ENCODE assay signal across 9 cellular contexts in the genomic region with DNA sequence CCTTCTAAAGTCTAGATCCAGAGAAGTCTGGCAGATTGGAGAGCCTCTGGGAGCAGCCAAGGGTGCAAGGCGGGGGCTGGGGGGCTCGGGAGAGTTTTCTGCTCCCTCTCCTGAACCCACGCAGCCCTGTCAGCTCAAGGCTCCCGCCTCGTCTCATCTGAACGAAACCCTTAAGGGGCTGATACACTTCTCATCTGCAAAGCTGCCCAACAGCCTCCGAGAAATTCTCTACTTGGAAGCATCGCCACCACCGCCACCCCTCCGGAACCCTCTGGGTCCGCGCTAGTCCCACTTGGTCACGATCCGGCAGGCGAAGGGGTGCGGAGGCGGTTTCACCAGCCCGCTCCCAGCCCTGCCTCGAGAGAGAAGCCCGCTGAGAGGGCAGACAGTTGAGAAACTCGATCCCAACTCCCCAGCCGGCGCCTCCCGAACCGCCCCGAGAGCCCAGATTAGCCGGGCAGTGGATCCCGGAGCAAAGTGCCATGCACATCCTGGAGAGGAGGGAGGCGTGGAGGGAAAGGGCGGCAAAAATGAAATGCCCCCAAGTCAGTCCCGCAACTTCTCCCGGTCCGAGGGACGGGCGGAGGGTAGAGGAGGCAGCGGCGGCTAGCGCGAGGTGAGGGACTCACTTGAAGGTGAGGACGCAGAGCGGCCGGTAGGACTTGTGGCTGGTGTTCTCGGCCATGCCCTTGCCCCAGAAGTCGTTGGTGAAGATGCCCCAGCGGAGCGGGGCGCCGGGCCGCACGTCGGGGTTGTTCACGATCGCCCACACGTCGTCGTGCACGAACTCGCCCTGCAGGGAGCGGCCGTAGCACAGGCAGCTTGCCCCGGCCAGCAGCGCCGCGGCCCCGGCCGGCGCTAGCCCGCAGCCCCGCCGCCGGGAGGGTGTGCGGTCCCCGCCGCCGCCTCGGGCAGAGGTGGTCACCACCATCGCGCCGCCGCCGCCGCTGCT. TPM values are rescaled to one million over a fixed set of nuclear protein-coding genes. Genes with fewer than 3 reads are reported as not detected.
DNase-seq lines count a peak whose midpoint lies in the region; ATAC-seq and TF ChIP-seq lines count a peak whose summit lies in the region.
"Had no signal": no experiment of that assay in that cellular context is flagged by ENCODE, and none has a peak within 500 bp of the region (broad histone marks: within the 10 kb centered on the region; RNA-seq: fewer than 3 reads in every experiment).

No MANE protein-coding gene starts in this region.

- WGBS in SK-N-SH (ENCODE audit: low lambda C conversion rate): 2% methylated on average over 26 of the region's 82 CpGs

- POLR2A ChIA-PET in SK-N-SH (lab: Yijun Ruan, JAX): interaction anchor here (1.0 kb wide), 1 partner anchor 57 kb away, joined by 4 read pairs; no protein-coding TSS in a partner anchor

- H3K4me3 ChIP-seq in SK-N-SH (ENCODE audit: low read depth in 2 of 2, low read length in 1 of 2) (peak overlapping the region in 1 of 2 experiments; percentile 52; a peak in 2 of 4 replicates), fibroblast of the aortic adventitia (ENCODE audit: low read depth, low read length) (peak overlapping the region; percentile 65), neuron (ENCODE audit: low read length) (peak overlapping the region; percentile 72)
- H3K4me3 ChIP-seq: BLaER1 treated with 17β-estradiol and CSF1 and Interleukin-3, amounts not matched to agents 10 nM and 100 nM had no signal

- H4K20me1 ChIP-seq in SK-N-SH (ENCODE audit: insufficient read depth): no peaks in the 10 kb centered on the region
- H4K20me1 ChIP-seq: BLaER1 treated with 17β-estradiol and CSF1 and Interleukin-3, amounts not matched to agents 10 nM and 100 nM had no signal

- no peak for TF ChIP-seq EP300 in SK-N-SH (IDR thresholded peaks at IDR 0.05; ENCODE audit: borderline replicate concordance in 1 of 2, low read depth in 1 of 2, low read length in 1 of 2)

- H3K4me1 ChIP-seq in SK-N-SH (ENCODE audit: control insufficient read depth in 1 of 2, insufficient read depth in 2 of 2, low read depth in 1 of 2, low read length in 1 of 2): peaks cover 0 to 3% of the 10 kb centered on the region in 2 experiments; a peak in 1 of 4 replicates
- H3K4me1 ChIP-seq in neuron (ENCODE audit: insufficient read depth, low read length): peaks cover 22% of the 10 kb centered on the region

- peaks cover 29% of the 10 kb centered on the region for H3K27me3 ChIP-seq in SK-N-SH (ENCODE audit: insufficient read depth)
- H3K27me3 ChIP-seq in neuron (ENCODE audit: insufficient read depth, low read length): no peaks in the 10 kb centered on the region
- H3K27me3 ChIP-seq: BLaER1 treated with 17β-estradiol and CSF1 and Interleukin-3, amounts not matched to agents 10 nM and 100 nM had no signal

- H3K4me2 ChIP-seq in SK-N-SH: peak overlapping the region; percentile 57; the same call in 1 of the 2 replicates

- H3K79me2 ChIP-seq in SK-N-SH (ENCODE audit: insufficient read depth): no peaks in the 10 kb centered on the region

- no peak for TF ChIP-seq CTCF in SK-N-SH (IDR thresholded peaks at IDR 0.05)
- no peak for TF ChIP-seq CTCF in fibroblast of the aortic adventitia (IDR thresholded peaks at IDR 0.05; ENCODE audit: insufficient read depth, low read length)

- H3F3A ChIP-seq in SK-N-SH (replicated peaks; ENCODE audit: insufficient read depth): no peaks in the 10 kb centered on the region

- H2AFZ ChIP-seq in SK-N-SH (ENCODE audit: low read depth) (0 out of 2 replicates have a peak overlapping the region, but pooled peaks have one; percentile 46), neuron (ENCODE audit: low read depth, low read length) (peak overlapping the region; percentile 99)

- no peak overlapping the region for H3K9ac ChIP-seq in SK-N-SH
- H3K9ac ChIP-seq: BLaER1 treated with 17β-estradiol and CSF1 and Interleukin-3, amounts not matched to agents 10 nM and 100 nM had no signal

- DNase-seq in NCI-H1694 treated with DMSO at 0.1 percent for 48 hours (lab: John Stamatoyannopoulos, UW) (peak; percentile 22), NCI-H1694 (lab: John Stamatoyannopoulos, UW) (no peak), SK-N-SH (peak; percentile 48), fibroblast of the aortic adventitia (ENCODE audit: low read depth) (peak; percentile 42), NCI-H2227 treated with DMSO at 0.1 percent for 48 hours (lab: John Stamatoyannopoulos, UW) (no peak), LoVo (ENCODE audit: low spot score) (no peak)

- peak; percentile 11 for ATAC-seq in HG03064 (IDR thresholded peaks at IDR 0.05; ENCODE audit: low read depth, unreplicated experiment)

- no peaks in the 10 kb centered on the region for H3K9me2 ChIP-seq in SK-N-SH

- H3K27ac ChIP-seq in SK-N-SH (ENCODE audit: low read depth in 2 of 2, low read length in 1 of 2): no peak overlapping the region; a peak in 1 of 4 replicates

- CTCF ChIA-PET in SK-N-SH (lab: Yijun Ruan, JAX): interaction anchor here (1.1 kb wide), 1 partner anchor 16 kb away, joined by 3 read pairs; no protein-coding TSS in a partner anchor

- TF ChIP-seq RAD21 in SK-N-SH (IDR thresholded peaks at IDR 0.05; ENCODE audit: low read length): no peak

- H3K36me3 ChIP-seq in SK-N-SH (replicated peaks in 1 of 2; ENCODE audit: control insufficient read depth in 1 of 2, insufficient read depth in 2 of 2, low read length in 1 of 2) (no peaks in the 10 kb centered on the region), neuron (ENCODE audit: insufficient read depth, low read length) (no peaks in the 10 kb centered on the region)
- H3K36me3 ChIP-seq: BLaER1 treated with 17β-estradiol and CSF1 and Interleukin-3, amounts not matched to agents 10 nM and 100 nM had no signal

- no peaks in the 10 kb centered on the region for H3K9me3 ChIP-seq in SK-N-SH
- H3K9me3 ChIP-seq in neuron (ENCODE audit: low read length): peaks cover 3% of the 10 kb centered on the region

TF ChIP-seq in SK-N-SH, 30 proteins besides CTCF, POLR2A, EP300 and RAD21:
- TF ChIP-seq MEF2A (IDR thresholded peaks at IDR 0.05; ENCODE audit: borderline replicate concordance, low read depth) (no peak), POLR2AphosphoS5 (IDR thresholded peaks at IDR 0.05; ENCODE audit: low read depth, low read length) (no peak), RFX5 (IDR thresholded peaks at IDR 0.05; ENCODE audit: low read length) (no peak), TAF1 (IDR thresholded peaks at IDR 0.05; ENCODE audit: borderline replicate concordance, low read depth, low read length) (no peak), TEAD4 (IDR thresholded peaks at IDR 0.05; ENCODE audit: borderline replicate concordance, insufficient read depth) (no peak), CHD2 (IDR thresholded peaks at IDR 0.05; ENCODE audit: low read length, partially characterized antibody) (no peak), RCOR1 (IDR thresholded peaks at IDR 0.05; ENCODE audit: low read length) (no peak), FOXM1 (IDR thresholded peaks at IDR 0.05; ENCODE audit: low read depth) (no peak), GABPA (IDR thresholded peaks at IDR 0.05; ENCODE audit: low read depth) (no peak), RXRA (IDR thresholded peaks at IDR 0.05; ENCODE audit: borderline replicate concordance, low read depth) (no peak), FOXJ3 (CRISPR knock-in tag; IDR thresholded peaks at IDR 0.05) (no peak), FOSL2 (IDR thresholded peaks at IDR 0.05; ENCODE audit: borderline replicate concordance, low read depth) (no peak), GATA2 (CRISPR knock-in tag; IDR thresholded peaks at IDR 0.05) (no peak), SMC3 (IDR thresholded peaks at IDR 0.05; ENCODE audit: low read depth, low read length) (no peak), USF1 (IDR thresholded peaks at IDR 0.05; ENCODE audit: borderline replicate concordance, low read depth) (no peak)

RNA-seq across cellular contexts. Expression of gene TMTC1, which starts 0.6 kb away (rescaled TPM):
- 0.08 and 0.13 TPM in 2 replicates for polyA plus RNA-seq in SK-N-SH (2012; rRNA removed)
- 0.06 and 0.08 TPM in 2 replicates for polyA plus RNA-seq in SK-N-SH (2012; cell fraction: cytosol; rRNA removed)
- 0.07 and 0.24 TPM in 2 replicates for polyA plus RNA-seq in SK-N-SH (2012; cell fraction: nucleus; rRNA removed)
- 12.8 and 54.9 TPM in 2 replicates for total RNA-seq in fibroblast of the aortic adventitia (ENCODE audit: low replicate concordance)

Comparison
In these comparisons a context has a peak if more than half of its experiments do, and no peak if none do; other contexts are left out.
1. DNase-seq: peak in NCI-H1694 treated with DMSO at 0.1 percent for 48 hours (single experiment), SK-N-SH (single experiment) and fibroblast of the aortic adventitia (single experiment); none in NCI-H1694 (single experiment), NCI-H2227 treated with DMSO at 0.1 percent for 48 hours (single experiment) and LoVo (single experiment).